ENCODE assay signal across 1 cellular context in the genomic region with DNA sequence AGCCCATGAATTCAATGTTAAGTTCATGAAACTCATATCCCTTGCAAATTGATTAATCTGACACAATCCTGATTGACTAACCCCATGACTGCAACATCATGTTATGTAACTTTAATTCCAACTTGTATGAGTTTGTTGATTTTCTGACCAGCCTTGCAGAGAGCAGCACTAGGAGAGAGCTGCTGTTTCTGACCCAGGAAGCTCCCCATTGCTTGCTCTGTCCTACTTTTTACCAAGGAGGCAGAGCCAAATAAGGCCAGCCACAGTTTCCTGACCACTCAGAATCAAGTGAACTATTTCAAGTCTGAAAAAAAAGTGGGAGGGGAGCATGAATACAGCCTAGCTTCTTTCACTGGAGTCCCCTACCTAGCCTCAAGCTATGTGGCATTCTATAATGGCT.
A peak's percentile ranks its signal among the peaks of the same experiment; 100 is the strongest.
TF ChIP-seq lines count a peak whose summit lies in the region.

No MANE protein-coding gene starts in this region.

TF ChIP-seq in K562, 482 proteins besides CTCF, POLR2A, EP300 and RAD21:
- TF ChIP-seq, protein P1, sequence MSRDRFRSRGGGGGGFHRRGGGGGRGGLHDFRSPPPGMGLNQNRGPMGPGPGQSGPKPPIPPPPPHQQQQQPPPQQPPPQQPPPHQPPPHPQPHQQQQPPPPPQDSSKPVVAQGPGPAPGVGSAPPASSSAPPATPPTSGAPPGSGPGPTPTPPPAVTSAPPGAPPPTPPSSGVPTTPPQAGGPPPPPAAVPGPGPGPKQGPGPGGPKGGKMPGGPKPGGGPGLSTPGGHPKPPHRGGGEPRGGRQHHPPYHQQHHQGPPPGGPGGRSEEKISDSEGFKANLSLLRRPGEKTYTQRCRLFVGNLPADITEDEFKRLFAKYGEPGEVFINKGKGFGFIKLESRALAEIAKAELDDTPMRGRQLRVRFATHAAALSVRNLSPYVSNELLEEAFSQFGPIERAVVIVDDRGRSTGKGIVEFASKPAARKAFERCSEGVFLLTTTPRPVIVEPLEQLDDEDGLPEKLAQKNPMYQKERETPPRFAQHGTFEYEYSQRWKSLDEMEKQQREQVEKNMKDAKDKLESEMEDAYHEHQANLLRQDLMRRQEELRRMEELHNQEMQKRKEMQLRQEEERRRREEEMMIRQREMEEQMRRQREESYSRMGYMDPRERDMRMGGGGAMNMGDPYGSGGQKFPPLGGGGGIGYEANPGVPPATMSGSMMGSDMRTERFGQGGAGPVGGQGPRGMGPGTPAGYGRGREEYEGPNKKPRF (IDR thresholded peaks at IDR 0.05; ENCODE audit: low read depth, low read length) = no peak
- no peak for TF ChIP-seq BRD9 (IDR thresholded peaks at IDR 0.05; ENCODE audit: low read depth, partially characterized antibody)
- TF ChIP-seq, protein P2, sequence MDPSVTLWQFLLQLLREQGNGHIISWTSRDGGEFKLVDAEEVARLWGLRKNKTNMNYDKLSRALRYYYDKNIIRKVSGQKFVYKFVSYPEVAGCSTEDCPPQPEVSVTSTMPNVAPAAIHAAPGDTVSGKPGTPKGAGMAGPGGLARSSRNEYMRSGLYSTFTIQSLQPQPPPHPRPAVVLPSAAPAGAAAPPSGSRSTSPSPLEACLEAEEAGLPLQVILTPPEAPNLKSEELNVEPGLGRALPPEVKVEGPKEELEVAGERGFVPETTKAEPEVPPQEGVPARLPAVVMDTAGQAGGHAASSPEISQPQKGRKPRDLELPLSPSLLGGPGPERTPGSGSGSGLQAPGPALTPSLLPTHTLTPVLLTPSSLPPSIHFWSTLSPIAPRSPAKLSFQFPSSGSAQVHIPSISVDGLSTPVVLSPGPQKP (CRISPR knock-in tag; IDR thresholded peaks at IDR 0.05) = no peak
- 0 out of 4 replicates have a peak, but pooled peaks of 1 of the 2 experiments have one; percentile 38 for TF ChIP-seq SRF (CRISPR knock-in tag; IDR thresholded peaks at IDR 0.05)
- TF ChIP-seq BMI1 (IDR thresholded peaks at IDR 0.05; ENCODE audit: low read length) = no peak
- no peak for TF ChIP-seq NR2C2 (CRISPR knock-in tag; IDR thresholded peaks at IDR 0.05)
- peak; percentile 46; the same call in 1 of the 2 replicates for TF ChIP-seq NR2C2 (tag; IDR thresholded peaks at IDR 0.05)
- TF ChIP-seq FOXJ3 (CRISPR knock-in tag; IDR thresholded peaks at IDR 0.05) = no peak
- TF ChIP-seq BACH1 (tag; IDR thresholded peaks at IDR 0.05) = peak; percentile 24; the same call in 1 of the 2 replicates
- no peak for TF ChIP-seq PURB (CRISPR knock-in tag; IDR thresholded peaks at IDR 0.05; ENCODE audit: low read depth)
- TF ChIP-seq ZNF274 (IDR thresholded peaks at IDR 0.05; ENCODE audit: borderline replicate concordance, low read depth, low read length) = no peak
